1 cellular context compared by ENCODE assay signal in genomic region chr5:134437340-134438267, GRCh38.
A peak's percentile ranks its signal among the peaks of the same experiment; 100 is the strongest.
TF ChIP-seq lines count a peak whose summit lies in the region.

No MANE protein-coding gene starts in this region.

TF ChIP-seq in GM12878, 131 proteins besides CTCF, POLR2A, EP300 and RAD21 (continued from another document):
- TF ChIP-seq ATF2 (IDR thresholded peaks at IDR 0.05; ENCODE audit: low read length) (peak; percentile 42; the same call in 1 of the 2 replicates), BRCA1 (IDR thresholded peaks at IDR 0.05; ENCODE audit: low read depth, low read length) (no peak), CHD2 (IDR thresholded peaks at IDR 0.05; ENCODE audit: borderline replicate concordance, low read depth, low read length) (no peak), ZNF207 (IDR thresholded peaks at IDR 0.05; ENCODE audit: borderline replicate concordance) (no peak), CBFB (IDR thresholded peaks at IDR 0.05; ENCODE audit: low read depth) (peak; percentile 81; the same call in 1 of the 2 replicates), ATF7 (IDR thresholded peaks at IDR 0.05; ENCODE audit: low read depth) (no peak), PAX8 (IDR thresholded peaks at IDR 0.05) (no peak), ZNF217 (IDR thresholded peaks at IDR 0.05) (no peak), NBN (IDR thresholded peaks at IDR 0.05) (no peak), RAD51 (IDR thresholded peaks at IDR 0.05) (no peak), ESRRA (IDR thresholded peaks at IDR 0.05; ENCODE audit: low read length) (no peak), NFXL1 (IDR thresholded peaks at IDR 0.05; ENCODE audit: borderline replicate concordance) (no peak), PRDM15 (CRISPR knock-in tag; IDR thresholded peaks at IDR 0.05) (no peak), PML (IDR thresholded peaks at IDR 0.05; ENCODE audit: low read length) (peak; percentile 95; the same call in 1 of the 2 replicates), YBX1 (IDR thresholded peaks at IDR 0.05) (no peak), ZZZ3 (IDR thresholded peaks at IDR 0.05; ENCODE audit: control insufficient read depth, insufficient read length, low read depth) (no peak), ZBED1 (IDR thresholded peaks at IDR 0.05; ENCODE audit: borderline replicate concordance) (peak; percentile 83; the same call in 1 of the 2 replicates), POLR2AphosphoS5 (IDR thresholded peaks at IDR 0.05; ENCODE audit: low read length) (peak; percentile 89), ETV6 (conservative IDR thresholded peaks at IDR 0.05 in 1 of 2, IDR thresholded peaks at IDR 0.05 in 1 of 2; ENCODE audit: borderline replicate concordance in 1 of 2, low read depth in 1 of 2) (no peak), E2F8 (IDR thresholded peaks at IDR 0.05; ENCODE audit: low read depth, partially characterized antibody) (no peak), IRF3 (IDR thresholded peaks at IDR 0.05) (no peak), CHD4 (IDR thresholded peaks at IDR 0.05) (no peak), FOXK2 (IDR thresholded peaks at IDR 0.05) (no peak), SMAD5 (IDR thresholded peaks at IDR 0.05; ENCODE audit: low read depth) (peak; percentile 89), USF1 (IDR thresholded peaks at IDR 0.05; ENCODE audit: borderline replicate concordance, extremely low read length, insufficient read depth, low read depth, low read length) (no peak), DPF2 (IDR thresholded peaks at IDR 0.05) (no peak), POU2F2 (IDR thresholded peaks at IDR 0.05; ENCODE audit: borderline replicate concordance, low read depth, low read length) (peak; percentile 76; the same call in 1 of the 3 replicates), POLR2AphosphoS2 (IDR thresholded peaks at IDR 0.05; ENCODE audit: low read depth, low read length) (0 out of 2 replicates have a peak, but pooled peaks have one; percentile 33), FOXM1 (IDR thresholded peaks at IDR 0.05; ENCODE audit: low read depth, low read length) (no peak)
TF ChIP-seq in GM12878: peak in this region for 8.
